8 cellular contexts compared by ENCODE assay signal in the genomic region with DNA sequence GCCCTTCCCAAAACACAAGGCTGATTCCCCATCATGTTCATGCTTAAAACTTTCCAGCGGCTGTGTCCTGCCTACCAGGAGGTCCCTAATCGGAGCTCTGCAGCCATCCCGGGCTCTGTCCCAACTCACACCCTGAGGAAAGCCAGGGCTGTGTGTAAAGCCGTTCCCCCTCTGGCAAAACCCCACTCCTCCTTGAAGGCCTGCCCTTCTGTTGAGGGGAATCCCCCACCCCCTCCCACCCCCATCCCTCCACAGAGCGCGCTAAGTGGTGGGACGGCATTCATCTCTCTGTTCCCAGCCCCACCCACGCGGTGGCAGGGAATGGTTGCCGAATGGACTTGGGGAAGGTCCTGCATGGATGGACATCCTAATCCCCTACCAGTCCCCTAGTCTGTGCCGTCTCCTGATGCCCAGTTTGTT. TPM values are rescaled to one million over a fixed set of nuclear protein-coding genes. Genes with fewer than 3 reads are reported as not detected.
DNase-seq lines count a peak whose midpoint lies in the region; ATAC-seq, FAIRE-seq and TF ChIP-seq lines count a peak whose summit lies in the region.

No MANE protein-coding gene starts in this region.

- no peaks in the 10 kb centered on the region for H3K9me3 Mint-ChIP-seq in activated naive CD4-positive, alpha-beta T cell treated with anti-CD3 and anti-CD28 coated beads for 36 hours

- peak overlapping the region; percentile 88 for H3K4me2 ChIP-seq in mesenchymal stem cell (ENCODE audit: low read length, poor library complexity, severe bottlenecking)

- H2AK5ac ChIP-seq in mesenchymal stem cell (ENCODE audit: low read length, severe bottlenecking), result no peak overlapping the region

- H3K4me3 Mint-ChIP-seq in activated naive CD4-positive, alpha-beta T cell treated with anti-CD3 and anti-CD28 coated beads for 36 hours, result peak overlapping the region; percentile 64

- no peak overlapping the region for H4K91ac ChIP-seq in mesenchymal stem cell (ENCODE audit: low read length)

- CTCF ChIA-PET in activated naive CD4-positive, alpha-beta T cell treated with anti-CD3 and anti-CD28 coated beads for 36 hours (lab: Charles Lee), result interaction anchor here (1.3 to 1.5 kb wide), 2 partner anchors 25 to 128 kb away, joined by 4 to 6 read pairs; no protein-coding TSS in a partner anchor

- peaks cover 17% of the 10 kb centered on the region for H3K4me1 Mint-ChIP-seq in activated naive CD4-positive, alpha-beta T cell treated with anti-CD3 and anti-CD28 coated beads for 36 hours (ENCODE audit: low read depth)

- no peak for FAIRE-seq in bronchial epithelial cell (lab: Jason Lieb, UNC)

- H2AFZ ChIP-seq in mesenchymal stem cell (ENCODE audit: low read depth, low read length), result no peak overlapping the region

- peaks cover 1% of the 10 kb centered on the region for H3K36me3 Mint-ChIP-seq in activated naive CD4-positive, alpha-beta T cell treated with anti-CD3 and anti-CD28 coated beads for 36 hours (ENCODE audit: low read depth)

- H3K4me1 ChIP-seq in mesenchymal stem cell (ENCODE audit: control insufficient read depth, insufficient read depth, low read depth, low read length), result peaks cover 22% of the 10 kb centered on the region
- peaks cover 12 to 28% (median 14%) of the 10 kb centered on the region in 4 donors for H3K4me1 ChIP-seq in upper lobe of left lung

- peak overlapping the region; percentile 23 for H2BK120ac ChIP-seq in mesenchymal stem cell (ENCODE audit: low read depth, low read length)

- H2BK12ac ChIP-seq in mesenchymal stem cell (ENCODE audit: low read length in 2 of 2), result peak overlapping the region in 1 of 2 experiments; percentile 12

- H4K8ac ChIP-seq in mesenchymal stem cell (ENCODE audit: low read length), result peak overlapping the region; percentile 94

- peak overlapping the region in 1 of 2 experiments; percentile 3 for H3K18ac ChIP-seq in mesenchymal stem cell (ENCODE audit: low read depth in 1 of 2, low read length in 2 of 2)

- H3K79me1 ChIP-seq in mesenchymal stem cell (replicated peaks; ENCODE audit: low read length, poor library complexity, severe bottlenecking), result peaks cover 7% of the 10 kb centered on the region

- TF ChIP-seq EP300 in upper lobe of left lung (IDR thresholded peaks at IDR 0.05), result no peak

- H2BK5ac ChIP-seq in mesenchymal stem cell (ENCODE audit: low read depth, low read length, poor library complexity, severe bottlenecking), result no peak overlapping the region

- no peak overlapping the region for H3K23ac ChIP-seq in mesenchymal stem cell (ENCODE audit: low read length in 2 of 2)

- no peak overlapping the region for H3K4ac ChIP-seq in mesenchymal stem cell (ENCODE audit: low read depth in 1 of 2, low read length in 2 of 2)

- ATAC-seq in upper lobe of left lung (ENCODE audit: low FRiP score in 2 of 2) (no peak), HG03159 (IDR thresholded peaks at IDR 0.05; ENCODE audit: unreplicated experiment) (no peak), HG03521 (IDR thresholded peaks at IDR 0.05; ENCODE audit: unreplicated experiment) (no peak), HG03439 (IDR thresholded peaks at IDR 0.05; ENCODE audit: unreplicated experiment) (no peak)

- peak overlapping the region; percentile 12 for H2BK15ac ChIP-seq in mesenchymal stem cell (ENCODE audit: low read depth, poor library complexity, severe bottlenecking)

- H3K27me3 ChIP-seq in bronchial epithelial cell (ENCODE audit: control insufficient read depth, insufficient read depth, low read length), result no peaks in the 10 kb centered on the region
- no peaks in the 10 kb centered on the region for H3K27me3 ChIP-seq in mesenchymal stem cell (ENCODE audit: control insufficient read depth in 1 of 2, insufficient read depth in 1 of 2, low read length in 2 of 2)
- no peaks in the 10 kb centered on the region for H3K27me3 ChIP-seq in upper lobe of left lung

- no peak for DNase-seq in activated naive CD4-positive, alpha-beta T cell treated with anti-CD3 and anti-CD28 coated beads for 36 hours
- no peak for DNase-seq in activated naive CD4-positive, alpha-beta T cell treated with anti-CD3 and anti-CD28 coated beads, Interleukin-2, amount 50 U/mL, for 16 hours
- DNase-seq in bronchial epithelial cell (ENCODE audit: low read depth) (no peak), mesenchymal stem cell (no peak), upper lobe of left lung (no peak)

- no peak for TF ChIP-seq CTCF in bronchial epithelial cell (IDR thresholded peaks at IDR 0.05; ENCODE audit: insufficient read depth, low read length, severe bottlenecking)
- no peak for TF ChIP-seq CTCF in upper lobe of left lung (IDR thresholded peaks at IDR 0.05)

- TF ChIP-seq POLR2A in upper lobe of left lung (IDR thresholded peaks at IDR 0.05), result no peak

- WGBS in mesenchymal stem cell, result 72% methylated on average over 11 of the region's 11 CpGs
- 52 to 63% methylated on average over 4 to 11 of the region's 11 CpGs for WGBS in upper lobe of left lung, 2 donors

- H3K36me3 ChIP-seq in bronchial epithelial cell (ENCODE audit: control insufficient read depth, insufficient read depth, low read length) (peaks cover 3% of the 10 kb centered on the region), mesenchymal stem cell (ENCODE audit: control insufficient read depth in 1 of 2, insufficient read depth in 2 of 2, low read depth in 1 of 2, low read length in 2 of 2) (peaks cover 21 to 28% of the 10 kb centered on the region in 2 experiments), upper lobe of left lung (no peaks in the 10 kb centered on the region)

- H3K27ac Mint-ChIP-seq in activated naive CD4-positive, alpha-beta T cell treated with anti-CD3 and anti-CD28 coated beads for 36 hours, result no peak overlapping the region

- peak overlapping the region; percentile 81 for H3K9ac ChIP-seq in mesenchymal stem cell (ENCODE audit: low read length)

- H3K27ac ChIP-seq in mesenchymal stem cell (ENCODE audit: low read length, poor library complexity, severe bottlenecking) (peak overlapping the region; percentile 18), upper lobe of left lung (peak overlapping the region; percentile 88 to 94 (median 93))

- H3K9me3 ChIP-seq in mesenchymal stem cell (ENCODE audit: control insufficient read depth, low read length) (no peaks in the 10 kb centered on the region), upper lobe of left lung (no peaks in the 10 kb centered on the region)

- peak overlapping the region; percentile 88 for H3K4me3 ChIP-seq in bronchial epithelial cell (ENCODE audit: low read depth, low read length)
- H3K4me3 ChIP-seq in mesenchymal stem cell (ENCODE audit: insufficient read depth in 1 of 2, low read depth in 1 of 2, low read length in 2 of 2), result peak overlapping the region in 1 of 2 experiments; percentile 86
- H3K4me3 ChIP-seq in upper lobe of left lung, result peak overlapping the region; percentile 27 to 96 (median 86)

- H3K14ac ChIP-seq in mesenchymal stem cell (ENCODE audit: low read length in 2 of 2), result no peak overlapping the region

- H3K27me3 Mint-ChIP-seq in activated naive CD4-positive, alpha-beta T cell treated with anti-CD3 and anti-CD28 coated beads for 36 hours (ENCODE audit: low read depth), result no peaks in the 10 kb centered on the region

- intact Hi-C loops in activated naive CD4-positive, alpha-beta T cell treated with anti-CD3 and anti-CD28 coated beads for 36 hours (cut with micrococcal nuclease), result loop anchor here (2.0 to 10.0 kb wide), 2 partner anchors 240 to 256 kb away; a partner anchor contains a TSS

RNA-seq across cellular contexts. Expression of a gene that starts 0.7 kb away (rescaled TPM):
- 10 to 100 TPM; 17.0 to 22.4 TPM for total RNA-seq in activated naive CD4-positive, alpha-beta T cell treated with anti-CD3 and anti-CD28 coated beads for 36 hours
- total RNA-seq in bronchial epithelial cell (21.6 and 34.7 TPM in 2 replicates), upper lobe of left lung (10 to 100 TPM; 27.5 to 75.4 (median 43.1) TPM)
- 54.5 TPM for polyA plus RNA-seq in mesenchymal stem cell (2013, experiment 1 of 2)
- polyA plus RNA-seq in mesenchymal stem cell (2013, experiment 2 of 2), result 54.2 TPM

RNA-seq across cellular contexts. Expression of a gene that starts 52.7 kb away (rescaled TPM):
- 10 to 100 TPM; 27.6 to 28.1 TPM for total RNA-seq in activated naive CD4-positive, alpha-beta T cell treated with anti-CD3 and anti-CD28 coated beads for 36 hours
- total RNA-seq in bronchial epithelial cell, result 47.7 and 68.9 TPM in 2 replicates
- 32.4 TPM for polyA plus RNA-seq in mesenchymal stem cell (2013, experiment 1 of 2)
- 29.5 TPM for polyA plus RNA-seq in mesenchymal stem cell (2013, experiment 2 of 2)
- 10 to 100 TPM; 11.1 to 71.2 (median 23.5) TPM for total RNA-seq in upper lobe of left lung

RNA-seq across cellular contexts. Expression of a gene that starts 52.8 kb away (rescaled TPM):
- 100 to 1,000 TPM; 325 TPM for total RNA-seq in activated naive CD4-positive, alpha-beta T cell treated with anti-CD3 and anti-CD28 coated beads for 36 hours
- 45.0 and 52.4 TPM in 2 replicates for total RNA-seq in bronchial epithelial cell
- 286 TPM for polyA plus RNA-seq in mesenchymal stem cell (2013, experiment 1 of 2)
- 277 TPM for polyA plus RNA-seq in mesenchymal stem cell (2013, experiment 2 of 2)
- total RNA-seq in upper lobe of left lung, result 100 to 1,000 TPM in 3 of 6 donors, 10 to 100 TPM in 3; 52.4 to 131 (median 111) TPM
